ENCODE assay signal across 8 cellular contexts in genomic region chr1:215566556-215567490, GRCh38. TPM values are rescaled to one million over a fixed set of nuclear protein-coding genes. Genes with fewer than 3 reads are reported as not detected.
DNase-seq lines count a peak whose midpoint lies in the region; ATAC-seq, FAIRE-seq and TF ChIP-seq lines count a peak whose summit lies in the region.

KCTD3 (plus strand) TSS chr1:215567304; CDS start chr1:215567686, 382 bp downstream.

- in situ Hi-C loops in G401 (cut with HindIII; ENCODE audit: low sequenced_read_pairs) = no loop called here

- peak within 1 kb of the TSS; percentile 86 for H3K27ac ChIP-seq in RWPE2 (ENCODE audit: poor library complexity, severe bottlenecking)

- H3K27me3 ChIP-seq in RWPE2 (ENCODE audit: insufficient read depth, poor library complexity, severe bottlenecking) = no peaks in the 10 kb centered on the region

- DNase-seq in G401 (ENCODE audit: low spot score) (peak; percentile 80), H54 (ENCODE audit: insufficient read length, low spot score) (peak; percentile 59), LHCN-M2 (ENCODE audit: low read depth) (peak; percentile 83), RWPE2 (ENCODE audit: low spot score) (peak; percentile 38), amniotic stem cell (lab: John Stamatoyannopoulos, UW) (peak; percentile 27), left cardiac atrium (peak; percentile 83), pons (ENCODE audit: low spot score) (peak; percentile 71), cortex of kidney (lab: John Stamatoyannopoulos, UW) (no peak)

- peaks cover 6% of the 10 kb centered on the region for H3K4me1 ChIP-seq in RWPE2 (ENCODE audit: insufficient read depth, poor library complexity, severe bottlenecking)

- H3K4me3 ChIP-seq in RWPE2 (ENCODE audit: severe bottlenecking) = peak within 1 kb of the TSS; percentile 71

- H3K36me3 ChIP-seq in RWPE2 (ENCODE audit: low read depth) = no peaks in the 10 kb centered on the region

- no peaks in the 10 kb centered on the region for H3K9me3 ChIP-seq in RWPE2 (ENCODE audit: severe bottlenecking)

- FAIRE-seq in H54 (lab: Jason Lieb, UNC) = peak; percentile 86

- TF ChIP-seq CTCF in RWPE2 (IDR thresholded peaks at IDR 0.05; ENCODE audit: poor library complexity, severe bottlenecking) = no peak

- intact Hi-C loops in left cardiac atrium (cut with DNase I) = no loop called here

- TF ChIP-seq POLR2A in H54 (IDR thresholded peaks at IDR 0.05; ENCODE audit: low read depth, low read length) = peak; percentile 84

- ATAC-seq in RWPE2 (ENCODE audit: low read depth) (peak; percentile 54), left cardiac atrium (peak; percentile 91 to 93)

RNA-seq across cellular contexts. Expression of gene KCTD3, which starts in this region (rescaled TPM):
- total RNA-seq in G401 (2014; rRNA removed; shearing (Covaris generic)) = 33.5 and 44.0 TPM in 2 replicates
- total RNA-seq in LHCN-M2 (2014; rRNA removed) (34.8 and 42.1 TPM in 2 replicates), left cardiac atrium (10 to 100 TPM; 16.4 to 17.2 TPM)
- 11.9 TPM for polyA plus RNA-seq in LHCN-M2 (2012)
